Comparison of ENCODE assay signal across 8 cellular contexts in genomic region chr11:47766363-47767227, GRCh38. TPM values are rescaled to one million over a fixed set of nuclear protein-coding genes. Genes with fewer than 3 reads are reported as not detected.
DNase-seq lines count a peak whose midpoint lies in the region; ATAC-seq and TF ChIP-seq lines count a peak whose summit lies in the region.

No MANE protein-coding gene starts in this region.

- TF ChIP-seq POLR2A in adrenal gland (IDR thresholded peaks at IDR 0.05): no peak

- H3K9me3 ChIP-seq in adrenal gland (replicated peaks in 1 of 3): no peaks in the 10 kb centered on the region

- ATAC-seq in GM21360 (IDR thresholded peaks at IDR 0.05; ENCODE audit: unreplicated experiment) (peak; percentile 24), left ventricle myocardium superior (peak; percentile 35)

- DNase-seq in DMS79 treated with DMSO at 0.1 percent for 48 hours (lab: John Stamatoyannopoulos, UW) (peak; percentile 68), HT-29 (ENCODE audit: low spot score) (peak; percentile 79), T follicular helper cell (ENCODE audit: low read depth) (peak; percentile 69), adrenal gland (peak; percentile 73 to 87 (median 78)), left ventricle myocardium superior (peak; percentile 79), pulmonary artery endothelial cell (ENCODE audit: low read depth, low spot score) (peak; percentile 10)

- TF ChIP-seq CTCF in adrenal gland (IDR thresholded peaks at IDR 0.05): no peak

- no peaks in the 10 kb centered on the region for H3K27me3 ChIP-seq in adrenal gland

- intact Hi-C loops in adrenal gland (cut with DNase I): loop anchor here in 1 of 2 donors (10.0 kb wide), 1 partner anchor 78 kb away; the partner anchor contains the start of gene NUP160
- intact Hi-C loops in left ventricle myocardium superior (cut with micrococcal nuclease): no loop called here

- H3K4me1 ChIP-seq in adrenal gland (replicated peaks in 1 of 2) (peaks cover 6 to 20% of the 10 kb centered on the region in 2 donors), urinary bladder (ENCODE audit: insufficient read depth) (peaks cover 2% of the 10 kb centered on the region)

- WGBS in adrenal gland, 4 donors: 0% methylated on average over 23 to 73 of the region's 73 CpGs
- under 1% methylated on average over 73 of the region's 73 CpGs for WGBS in urinary bladder

- peak overlapping the region; percentile 91 to 99 (median 97) for H3K27ac ChIP-seq in adrenal gland
- peak overlapping the region; percentile 99 for H3K27ac ChIP-seq in urinary bladder (ENCODE audit: low read depth)

- H3K36me3 ChIP-seq in adrenal gland (replicated peaks in 1 of 2): peaks cover 0 to 30% of the 10 kb centered on the region in 2 donors
- no peaks in the 10 kb centered on the region for H3K36me3 ChIP-seq in urinary bladder (ENCODE audit: insufficient read depth)

- H3K4me3 ChIP-seq in adrenal gland (peak overlapping the region; percentile 5 to 83 (median 70)), urinary bladder (ENCODE audit: low read depth, low read length) (peak overlapping the region; percentile 86)

RNA-seq across cellular contexts. Expression of gene FNBP4, which starts 0.5 kb away (rescaled TPM):
- total RNA-seq in HT-29 (2014; rRNA removed; shearing (Covaris generic)): 34.5 and 36.9 TPM in 2 replicates
- total RNA-seq in adrenal gland (100 to 1,000 TPM in 2 of 8 donors, 10 to 100 TPM in 6; 35.6 to 148 (median 66.8) TPM), left ventricle myocardium superior (48.7 TPM), pulmonary artery endothelial cell (43.6 and 43.9 TPM in 2 replicates), urinary bladder (218 TPM)
- polyA plus RNA-seq in adrenal gland (10 to 100 TPM; 55.7 to 82.3 (median 76.2) TPM), urinary bladder (56.6 TPM)

RNA-seq across cellular contexts. Expression of gene AGBL2, which starts 51.4 kb away (rescaled TPM):
- 1.5 and 4.9 TPM in 2 replicates for total RNA-seq in HT-29 (2014; rRNA removed; shearing (Covaris generic))
- total RNA-seq in adrenal gland: 1 to 10 TPM in 5 of 8 donors, under 1 TPM in 3; 0.18 to 9.4 (median 2.2) TPM
- polyA plus RNA-seq in adrenal gland: 10 to 100 TPM in 1 of 3 donors, 1 to 10 TPM in 1, under 1 TPM in 1; 0.37 to 11.3 (median 9.2) TPM
- total RNA-seq in left ventricle myocardium superior: 0.25 TPM
- total RNA-seq in pulmonary artery endothelial cell: 0.18 and 0.26 TPM in 2 replicates
- total RNA-seq in urinary bladder: 3.5 TPM
- 1.6 TPM for polyA plus RNA-seq in urinary bladder

Comparison
In these comparisons a context has a peak if more than half of its experiments do, and no peak if none do; other contexts are left out.
1. Peak in every context shown above with its lines: DNase-seq, ATAC-seq, H3K4me3 ChIP-seq and H3K27ac ChIP-seq.
2. DNase-seq: peak in every context shown above with its lines; median percentile 79 in HT-29; 79 in left ventricle myocardium superior; 78 in adrenal gland; 69 in T follicular helper cell; 68 in DMS79 treated with DMSO at 0.1 percent for 48 hours; 10 in pulmonary artery endothelial cell.